ENCODE assay signal across 8 cellular contexts in the genomic region with DNA sequence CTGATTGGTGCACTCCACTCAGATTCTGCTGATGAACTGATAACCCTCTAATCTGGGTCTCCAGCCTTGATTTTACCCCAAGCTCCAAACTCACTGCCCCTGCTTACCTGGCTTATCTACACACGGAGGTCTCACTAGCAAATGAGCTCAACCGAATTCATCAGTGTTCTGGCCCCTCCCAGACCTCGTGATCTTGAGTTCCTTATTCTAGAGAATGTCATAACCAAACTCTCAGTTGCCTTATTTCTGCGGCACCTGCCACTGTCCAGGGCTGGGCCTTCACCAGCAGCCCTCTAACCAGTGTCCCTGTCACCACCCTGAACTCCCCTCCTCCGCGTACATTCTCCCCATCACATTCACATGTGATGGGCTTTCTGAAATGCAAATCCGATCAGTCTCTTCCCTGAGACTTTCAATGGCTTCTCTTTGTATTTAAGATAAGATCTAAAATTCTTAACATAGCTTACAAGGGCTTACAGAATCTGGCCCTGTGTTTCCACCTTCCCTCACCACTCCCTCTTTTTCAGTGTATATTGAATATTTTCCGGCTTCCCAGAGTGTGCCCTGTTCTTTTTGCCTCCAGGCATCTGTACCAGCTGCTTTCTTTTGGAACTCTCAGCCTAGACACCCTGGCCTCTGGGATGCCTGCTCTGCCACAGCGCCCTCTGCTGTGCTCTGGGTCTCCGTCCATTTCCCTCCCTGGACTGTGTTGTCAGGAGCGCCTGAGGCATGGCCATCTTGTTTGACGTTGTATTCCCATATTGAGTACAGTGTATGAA. TPM values are rescaled to one million over a fixed set of nuclear protein-coding genes. Genes with fewer than 3 reads are reported as not detected.
DNase-seq lines count a peak whose midpoint lies in the region; ATAC-seq lines count a peak whose summit lies in the region.

No MANE protein-coding gene starts in this region.

- H3K4me3 ChIP-seq in CD4-positive, CD25-positive, alpha-beta regulatory T cell (ENCODE audit: low read depth, low read length) = peak overlapping the region; percentile 21

- peaks cover 34% of the 10 kb centered on the region for H3K4me1 ChIP-seq in CD4-positive, CD25-positive, alpha-beta regulatory T cell (ENCODE audit: control insufficient read depth, insufficient read depth, low read length, poor library complexity, severe bottlenecking)

- no peaks in the 10 kb centered on the region for H3K9me3 ChIP-seq in CD4-positive, CD25-positive, alpha-beta regulatory T cell (ENCODE audit: control insufficient read depth in 2 of 2, low read length in 2 of 2)

- H3K36me3 ChIP-seq in CD4-positive, CD25-positive, alpha-beta regulatory T cell (ENCODE audit: control insufficient read depth, insufficient read depth, low read length) = no peaks in the 10 kb centered on the region

- H3K4me1 Mint-ChIP-seq in CD4-positive, CD25-positive, alpha-beta regulatory T cell = peaks cover 29 to 49% (median 41%) of the 10 kb centered on the region in 4 donors
- H3K4me1 Mint-ChIP-seq in activated naive CD4-positive, alpha-beta T cell treated with anti-CD3 and anti-CD28 coated beads, Interleukin-2, amount 50 U/mL, for 24 hours = peaks cover 54% of the 10 kb centered on the region

- peak overlapping the region in 2 of 3 donors; percentile 79 to 89 for H3K27ac Mint-ChIP-seq in CD4-positive, CD25-positive, alpha-beta regulatory T cell
- H3K27ac Mint-ChIP-seq in activated naive CD4-positive, alpha-beta T cell treated with anti-CD3 and anti-CD28 coated beads, Interleukin-2, amount 50 U/mL, for 24 hours = peak overlapping the region; percentile 82

- DNase-seq in CD4-positive, CD25-positive, alpha-beta regulatory T cell = peak; percentile 24 to 52 (median 39)
- DNase-seq in RPMI7951 (ENCODE audit: low read depth) (peak; percentile 96), hypothalamus (lab: John Stamatoyannopoulos, UW) (peak in 34 of 51 donors; percentile 1 to 66 (median 21))
- DNase-seq in stimulated activated CD4-positive, alpha-beta T cell treated with anti-CD3 and anti-CD28 coated beads, Interleukin-15, amount 100 ng/mL, for 24 hours = peak; percentile 58

- ATAC-seq in CD4-positive, CD25-positive, alpha-beta regulatory T cell (ENCODE audit: low read depth in 2 of 2) = peak; percentile 54 to 78
- peak; percentile 50 for ATAC-seq in GM19025 (IDR thresholded peaks at IDR 0.05; ENCODE audit: low read depth, unreplicated experiment)
- ATAC-seq in HG03108 (IDR thresholded peaks at IDR 0.05; ENCODE audit: unreplicated experiment) = peak; percentile 54
- ATAC-seq in HG03097 (IDR thresholded peaks at IDR 0.05; ENCODE audit: low FRiP score, unreplicated experiment) = no peak

- H3K4me3 Mint-ChIP-seq in CD4-positive, CD25-positive, alpha-beta regulatory T cell = peak overlapping the region; percentile 7 to 87 (median 66)
- peak overlapping the region; percentile 54 for H3K4me3 Mint-ChIP-seq in activated naive CD4-positive, alpha-beta T cell treated with anti-CD3 and anti-CD28 coated beads, Interleukin-2, amount 50 U/mL, for 24 hours

- H3K27me3 Mint-ChIP-seq in CD4-positive, CD25-positive, alpha-beta regulatory T cell = no peaks in the 10 kb centered on the region
- no peaks in the 10 kb centered on the region for H3K27me3 Mint-ChIP-seq in activated naive CD4-positive, alpha-beta T cell treated with anti-CD3 and anti-CD28 coated beads, Interleukin-2, amount 50 U/mL, for 24 hours

- peak overlapping the region; percentile 71 for H3K27ac ChIP-seq in CD4-positive, CD25-positive, alpha-beta regulatory T cell (ENCODE audit: insufficient read depth, low read length, poor library complexity, severe bottlenecking)

- no peaks in the 10 kb centered on the region for H3K27me3 ChIP-seq in CD4-positive, CD25-positive, alpha-beta regulatory T cell (ENCODE audit: control insufficient read depth, insufficient read depth, low read length)

- peaks cover 11% of the 10 kb centered on the region for H3K36me3 Mint-ChIP-seq in CD4-positive, CD25-positive, alpha-beta regulatory T cell
- H3K36me3 Mint-ChIP-seq in activated naive CD4-positive, alpha-beta T cell treated with anti-CD3 and anti-CD28 coated beads, Interleukin-2, amount 50 U/mL, for 24 hours = peaks cover 20% of the 10 kb centered on the region

- no peaks in the 10 kb centered on the region for H3K9me3 Mint-ChIP-seq in CD4-positive, CD25-positive, alpha-beta regulatory T cell
- no peaks in the 10 kb centered on the region for H3K9me3 Mint-ChIP-seq in activated naive CD4-positive, alpha-beta T cell treated with anti-CD3 and anti-CD28 coated beads, Interleukin-2, amount 50 U/mL, for 24 hours

RNA-seq across cellular contexts. Expression of a gene that starts 31.1 kb away (rescaled TPM):
- 42.7 TPM for total RNA-seq in CD4-positive, CD25-positive, alpha-beta regulatory T cell
- 1 to 10 TPM; 1.5 to 5.0 (median 2.9) TPM for polyA plus RNA-seq in CD4-positive, CD25-positive, alpha-beta regulatory T cell
- 47.0 and 51.7 TPM in 2 replicates for total RNA-seq in RPMI7951 (2014; rRNA removed; shearing (Covaris generic))

Comparison
In these comparisons a context has a peak if more than half of its experiments do, and no peak if none do; other contexts are left out.
1. DNase-seq: peak in every context shown above with its lines; median percentile 96 in RPMI7951; 58 in stimulated activated CD4-positive, alpha-beta T cell treated with anti-CD3 and anti-CD28 coated beads, Interleukin-15, amount 100 ng/mL, for 24 hours; 39 in CD4-positive, CD25-positive, alpha-beta regulatory T cell; 21 in hypothalamus.